15 cellular contexts compared by ENCODE assay signal in genomic region chr1:20480261-20481157, GRCh38. TPM values are rescaled to one million over a fixed set of nuclear protein-coding genes. Genes with fewer than 3 reads are reported as not detected.
A peak's percentile ranks its signal among the peaks of the same experiment; 100 is the strongest.
DNase-seq lines count a peak whose midpoint lies in the region; ATAC-seq, FAIRE-seq and TF ChIP-seq lines count a peak whose summit lies in the region.
"Had no signal": no experiment of that assay in that cellular context is flagged by ENCODE, and none has a peak within 500 bp of the region (broad histone marks: within the 10 kb centered on the region; RNA-seq: fewer than 3 reads in every experiment).

No MANE protein-coding gene starts in this region.

- H3K9me3 ChIP-seq in liver (ENCODE audit: control insufficient read depth in 4 of 4, low read length in 3 of 4) (no peaks in the 10 kb centered on the region), small intestine (ENCODE audit: control insufficient read depth, low read depth) (no peaks in the 10 kb centered on the region), esophagus squamous epithelium (no peaks in the 10 kb centered on the region)
- H3K9me3 ChIP-seq: thyroid gland had no signal

- H3K4me1 ChIP-seq in liver (ENCODE audit: control insufficient read depth in 4 of 4, insufficient read depth in 4 of 4, low read length in 3 of 4) = peaks cover 27 to 87% (median 70%) of the 10 kb centered on the region in 4 donors
- H3K4me1 ChIP-seq in small intestine (ENCODE audit: control insufficient read depth in 2 of 2, insufficient read depth in 1 of 2, low read depth in 1 of 2, low read length in 1 of 2) = peaks cover 14 to 24% of the 10 kb centered on the region in 2 donors
- peaks cover 19 to 45% (median 19%) of the 10 kb centered on the region in 3 donors for H3K4me1 ChIP-seq in esophagus squamous epithelium

- no peak overlapping the region for H3K4me3 Mint-ChIP-seq in activated CD4-positive, alpha-beta T cell treated with anti-CD3 and anti-CD28 coated beads for 36 hours
- H3K4me3 Mint-ChIP-seq: activated naive CD8-positive, alpha-beta T cell had no signal

- no peak for TF ChIP-seq POLR2A in esophagus squamous epithelium (IDR thresholded peaks at IDR 0.05)

- POLR2A ChIA-PET in activated CD4-positive, alpha-beta T cell treated with anti-CD3 and anti-CD28 coated beads for 36 hours (lab: Charles Lee) = no interaction called here

- no peak overlapping the region for H3K27ac Mint-ChIP-seq in activated CD4-positive, alpha-beta T cell treated with anti-CD3 and anti-CD28 coated beads for 36 hours
- H3K27ac Mint-ChIP-seq: activated naive CD8-positive, alpha-beta T cell had no signal

- H3K9ac ChIP-seq in liver (ENCODE audit: low read depth in 1 of 2, low read length in 2 of 2) = peak overlapping the region in 1 of 2 donors; percentile 5

- H3K9me3 Mint-ChIP-seq in activated CD4-positive, alpha-beta T cell treated with anti-CD3 and anti-CD28 coated beads for 36 hours (ENCODE audit: low read depth) = no peaks in the 10 kb centered on the region

- peak; percentile 28 to 41 for TF ChIP-seq RAD21 in liver (IDR thresholded peaks at IDR 0.05)

- 31% methylated on average over 14 of the region's 14 CpGs for WGBS in liver
- WGBS in small intestine, 3 donors = 12 to 57% (median 28%) methylated on average over 14 of the region's 14 CpGs
- 54 to 74% methylated on average over 12 to 14 of the region's 14 CpGs for WGBS in esophagus squamous epithelium, 2 donors

- no peaks in the 10 kb centered on the region for H3K27me3 ChIP-seq in liver (ENCODE audit: control insufficient read depth in 4 of 4, insufficient read depth in 4 of 4, low read length in 3 of 4)
- peaks cover 0 to 16% of the 10 kb centered on the region in 2 donors for H3K27me3 ChIP-seq in small intestine (ENCODE audit: control insufficient read depth in 2 of 2, insufficient read depth in 2 of 2, low read length in 2 of 2)
- H3K27me3 ChIP-seq in esophagus squamous epithelium = peaks cover 0 to 99% (median 17%) of the 10 kb centered on the region in 4 donors

- H3K27ac ChIP-seq in caudate nucleus (ENCODE audit: low read depth, low read length) (peak overlapping the region; percentile 88), liver (ENCODE audit: low read depth in 1 of 2, low read length in 2 of 2) (peak overlapping the region; percentile 77 to 86), small intestine (ENCODE audit: low read depth in 1 of 2, low read length in 1 of 2) (peak overlapping the region; percentile 43 to 93), esophagus squamous epithelium (no peak overlapping the region)
- H3K27ac ChIP-seq: thyroid gland had no signal

- peak overlapping the region in 2 of 3 donors; percentile 30 to 52 for H3K4me3 ChIP-seq in liver (ENCODE audit: low read depth in 1 of 3, low read length in 3 of 3)
- peak overlapping the region in 1 of 2 donors; percentile 3 for H3K4me3 ChIP-seq in small intestine (ENCODE audit: low read depth in 1 of 2, low read length in 2 of 2)
- no peak overlapping the region for H3K4me3 ChIP-seq in esophagus squamous epithelium
- H3K4me3 ChIP-seq: thyroid gland had no signal

- no peak for ATAC-seq in activated CD4-positive, alpha-beta T cell treated with anti-CD3 and anti-CD28 coated beads for 36 hours
- ATAC-seq: right cardiac atrium had no signal

- peak; percentile 81 for DNase-seq in HuH-7.5 (ENCODE audit: low spot score)
- peak in 47 of 61 donors; percentile 13 to 89 (median 63) for DNase-seq in caudate nucleus (lab: John Stamatoyannopoulos, UW)
- DNase-seq in small intestine = peak; percentile 84
- DNase-seq in SIG-M5 treated with dmso at 0.1 percent for 504 hours (lab: John Stamatoyannopoulos, UW; ENCODE audit: unreplicated experiment) = no peak
- DNase-seq in esophagus squamous epithelium (lab: John Stamatoyannopoulos, UW) = no peak
- DNase-seq in activated CD4-positive, alpha-beta T cell treated with anti-CD3 and anti-CD28 coated beads for 36 hours = no peak
- no peak for DNase-seq in stimulated activated CD8-positive, alpha-beta memory T cell treated with anti-CD3 and anti-CD28 coated beads, Interleukin-4, amount 100 ng/mL, for 48 hours
- DNase-seq: activated CD8-positive, alpha-beta memory T cell treated with anti-CD3 and anti-CD28 coated beads for 24 hours; dermis blood vessel endothelial cell; foreskin melanocyte; NCI-H1105; right cardiac atrium; thyroid gland had no signal

- intact Hi-C loops in esophagus squamous epithelium (cut with DNase I) = no loop called here
- intact Hi-C loops in activated CD4-positive, alpha-beta T cell treated with anti-CD3 and anti-CD28 coated beads for 36 hours (cut with DNase I, micrococcal nuclease) = loop anchor here in 1 of 2 experiments (10.0 kb wide), 1 partner anchor 1846 kb away; the partner anchor contains the start of gene PAX7

- FAIRE-seq in small intestine (lab: Jason Lieb, UNC) = no peak

- CTCF ChIA-PET in activated CD4-positive, alpha-beta T cell treated with anti-CD3 and anti-CD28 coated beads for 36 hours (lab: Charles Lee) = interaction anchor here (0.7 to 1.6 kb wide), 3 partner anchors 12 to 117 kb away, joined by 3 to 5 read pairs (median 3); no protein-coding TSS in a partner anchor

- TF ChIP-seq CTCF in liver (IDR thresholded peaks at IDR 0.05; ENCODE audit: low read depth, low read length, missing input control) (no peak), esophagus squamous epithelium (IDR thresholded peaks at IDR 0.05) (no peak)

- H3K27me3 Mint-ChIP-seq in activated CD4-positive, alpha-beta T cell treated with anti-CD3 and anti-CD28 coated beads for 36 hours = peaks cover 65% of the 10 kb centered on the region

- no peaks in the 10 kb centered on the region for H3K36me3 ChIP-seq in liver (ENCODE audit: control insufficient read depth in 4 of 4, insufficient read depth in 3 of 4, low read depth in 1 of 4, low read length in 3 of 4)
- no peaks in the 10 kb centered on the region for H3K36me3 ChIP-seq in small intestine (ENCODE audit: control insufficient read depth in 2 of 2, insufficient read depth in 2 of 2, low read length in 2 of 2)
- H3K36me3 ChIP-seq in esophagus squamous epithelium = no peaks in the 10 kb centered on the region
- H3K36me3 ChIP-seq: thyroid gland had no signal

- H3K4me1 Mint-ChIP-seq in activated CD4-positive, alpha-beta T cell treated with anti-CD3 and anti-CD28 coated beads for 36 hours = peaks cover 9% of the 10 kb centered on the region

- no peaks in the 10 kb centered on the region for H3K36me3 Mint-ChIP-seq in activated CD4-positive, alpha-beta T cell treated with anti-CD3 and anti-CD28 coated beads for 36 hours (ENCODE audit: low read depth)
- H3K36me3 Mint-ChIP-seq: activated naive CD8-positive, alpha-beta T cell had no signal

TF ChIP-seq in liver, 16 proteins besides CTCF, POLR2A, EP300 and RAD21 (continues in another document):
- TF ChIP-seq GABPA (IDR thresholded peaks at IDR 0.05 in 1 of 2, conservative IDR thresholded peaks at IDR 0.05 in 1 of 2) (peak in 1 of 2 donors; percentile 33), HNF4A (conservative IDR thresholded peaks at IDR 0.05) (peak; percentile 89 to 92), ZBTB33 (IDR thresholded peaks at IDR 0.05) (peak; percentile 58), NR2F2 (IDR thresholded peaks at IDR 0.05) (no peak), TAF1 (conservative IDR thresholded peaks at IDR 0.05) (peak; percentile 55)

RNA-seq across cellular contexts. Expression of gene CAMK2N1, which starts 5.5 kb away (rescaled TPM):
- total RNA-seq in liver (10 to 100 TPM; 12.3 to 13.0 TPM), esophagus squamous epithelium (10 to 100 TPM in 1 of 4 donors, 1 to 10 TPM in 3; 3.1 to 12.8 (median 6.8) TPM)
- polyA plus RNA-seq in liver (10 to 100 TPM; 14.9 to 15.1 TPM), small intestine (100 to 1,000 TPM in 2 of 3 donors, 10 to 100 TPM in 1; 27.0 to 126 (median 120) TPM)
- under 1 TPM; 0.48 to 0.49 TPM for total RNA-seq in activated CD4-positive, alpha-beta T cell treated with anti-CD3 and anti-CD28 coated beads for 36 hours

RNA-seq across cellular contexts. Expression of gene MUL1, which starts 27.4 kb away (rescaled TPM):
- total RNA-seq in liver (10 to 100 TPM in 1 of 2 donors, 1 to 10 TPM in 1; 9.5 to 17.1 TPM), esophagus squamous epithelium (10 to 100 TPM; 19.0 to 35.6 (median 26.2) TPM)
- polyA plus RNA-seq in liver (10 to 100 TPM; 16.6 to 19.4 TPM), small intestine (10 to 100 TPM in 2 of 3 donors, 1 to 10 TPM in 1; 6.9 to 22.6 (median 10.8) TPM)
- 10 to 100 TPM in 1 of 2 experiments, 1 to 10 TPM in 1; 9.0 to 13.1 TPM for total RNA-seq in activated CD4-positive, alpha-beta T cell treated with anti-CD3 and anti-CD28 coated beads for 36 hours

Comparison
In these comparisons a context has a peak if more than half of its experiments do, and no peak if none do; other contexts are left out.
1. DNase-seq: peak in HuH-7.5 (single experiment), caudate nucleus (47 of 61) and small intestine (single experiment); none in SIG-M5 treated with dmso at 0.1 percent for 504 hours (single experiment), esophagus squamous epithelium (single experiment), activated CD4-positive, alpha-beta T cell treated with anti-CD3 and anti-CD28 coated beads for 36 hours (single experiment) and stimulated activated CD8-positive, alpha-beta memory T cell treated with anti-CD3 and anti-CD28 coated beads, Interleukin-4, amount 100 ng/mL, for 48 hours (single experiment).
2. H3K27ac ChIP-seq: peak in caudate nucleus (single experiment), liver (2 of 2) and small intestine (2 of 2); none in esophagus squamous epithelium (0 of 4).
3. H3K4me3 ChIP-seq: peak in liver (2 of 3); none in esophagus squamous epithelium (0 of 4).